In genomic region chr18:54222922-54223567, GRCh38 we compare ENCODE assay signal across 8 cellular contexts. TPM values are rescaled to one million over a fixed set of nuclear protein-coding genes. Genes with fewer than 3 reads are reported as not detected.
A peak's percentile ranks its signal among the peaks of the same experiment; 100 is the strongest.
DNase-seq lines count a peak whose midpoint lies in the region; ATAC-seq and TF ChIP-seq lines count a peak whose summit lies in the region.

No MANE protein-coding gene starts in this region.

- POLR2A ChIA-PET in PC-3 (lab: Charles Lee; ENCODE audit: unreplicated experiment) = interaction anchor here (0.6 kb wide), 4 partner anchors 27 to 133 kb away, joined by 3 to 4 read pairs (median 4); no protein-coding TSS in a partner anchor

- TF ChIP-seq POLR2A in transverse colon (IDR thresholded peaks at IDR 0.05) = no peak

- WGBS in mesodermal cell (ENCODE audit: insufficient coverage in 2 of 2), 2 experiments = 40 to 74% methylated on average over 1 to 3 of the region's 5 CpGs
- WGBS in transverse colon (ENCODE audit: low coverage in 1 of 2), 2 donors = 2 to 11% methylated on average over 5 of the region's 5 CpGs

- intact Hi-C loops in PC-3 (cut with micrococcal nuclease) (loop anchor here (1.0 to 10.0 kb wide), 4 partner anchors 16 to 132 kb away; partner anchors contain the start of genes C18orf54 and STARD6), transverse colon (cut with DNase I; ENCODE audit: low total_unique reads) (no loop called here)

- H3K9me2 ChIP-seq in PC-3 (replicated peaks; ENCODE audit: low read length) = no peaks in the 10 kb centered on the region

- H3K9me3 ChIP-seq in PC-3 (ENCODE audit: low read length) = no peaks in the 10 kb centered on the region
- no peaks in the 10 kb centered on the region for H3K9me3 ChIP-seq in mesodermal cell (ENCODE audit: control insufficient read depth, low read length)
- H3K9me3 ChIP-seq in transverse colon = no peaks in the 10 kb centered on the region

- peak overlapping the region; percentile 84 for H3K4me2 ChIP-seq in PC-3 (ENCODE audit: low read length)

- ATAC-seq in GM18517 (IDR thresholded peaks at IDR 0.05; ENCODE audit: unreplicated experiment) (peak; percentile 48), HG02981 (IDR thresholded peaks at IDR 0.05; ENCODE audit: unreplicated experiment) (peak; percentile 31), PC-3 (peak; percentile 2; the same call in 1 of the 2 replicates)

- TF ChIP-seq EP300 in transverse colon (IDR thresholded peaks at IDR 0.05; ENCODE audit: low read depth) = no peak

- H3K4me3 ChIP-seq in ACC112 (ENCODE audit: low read depth, low read length) (peak overlapping the region; percentile 99), PC-3 (ENCODE audit: low read length) (peak overlapping the region; percentile 71), astrocyte of the spinal cord (ENCODE audit: low read depth, low read length) (peak overlapping the region; percentile 85), mesodermal cell (ENCODE audit: extremely low read depth, insufficient read depth, low read length, poor library complexity, severe bottlenecking) (peak overlapping the region; percentile 66), transverse colon (peak overlapping the region; percentile 53 to 84 (median 80))

- CTCF ChIA-PET in PC-3 (lab: Charles Lee) = interaction anchor here (0.5 to 1.7 kb wide), 4 partner anchors 48 to 108 kb away, joined by 3 to 15 read pairs (median 5); no protein-coding TSS in a partner anchor

- H3K36me3 ChIP-seq in ACC112 (ENCODE audit: insufficient read depth, low read length) = peaks cover 6% of the 10 kb centered on the region; the same call in 1 of the 2 replicates
- H3K36me3 ChIP-seq in PC-3 (ENCODE audit: low read depth, low read length) = no peaks in the 10 kb centered on the region
- peaks cover 8% of the 10 kb centered on the region for H3K36me3 ChIP-seq in mesodermal cell (ENCODE audit: control insufficient read depth, insufficient read depth, low read length)
- H3K36me3 ChIP-seq in transverse colon = no peaks in the 10 kb centered on the region

- H4K20me1 ChIP-seq in PC-3 (ENCODE audit: low read length) = peaks cover 39% of the 10 kb centered on the region

- no peaks in the 10 kb centered on the region for H3F3A ChIP-seq in PC-3 (ENCODE audit: low read length, unreplicated experiment)

- in situ Hi-C loops in astrocyte of the spinal cord (cut with HindIII; ENCODE audit: low sequenced_read_pairs) (no loop called here), transverse colon (cut with MboI; ENCODE audit: low pct_ligation_motif_present in 1 of 4, low pct_unique_long_range_greater_than_20kb in 1 of 4, low sequenced_read_pairs in 3 of 4) (no loop called here)

- peaks cover 23% of the 10 kb centered on the region for H3K4me1 ChIP-seq in ACC112 (ENCODE audit: control insufficient read depth, insufficient read depth, low read length, unreplicated experiment)
- peaks cover 23% of the 10 kb centered on the region for H3K4me1 ChIP-seq in PC-3 (ENCODE audit: insufficient read depth, low read length)
- H3K4me1 ChIP-seq in mesodermal cell (ENCODE audit: control insufficient read depth, insufficient read depth, low read length, poor library complexity, severe bottlenecking) = peaks cover 7% of the 10 kb centered on the region
- H3K4me1 ChIP-seq in transverse colon = peaks cover 20 to 45% (median 32%) of the 10 kb centered on the region in 4 donors

- H2AFZ ChIP-seq in ACC112 (ENCODE audit: low read length, unreplicated experiment) (no peak overlapping the region), PC-3 (ENCODE audit: low read length) (no peak overlapping the region)

- TF ChIP-seq CTCF in PC-3 (conservative IDR thresholded peaks at IDR 0.05; ENCODE audit: low read depth, low read length) (peak; percentile 50; the same call in 1 of the 2 replicates), astrocyte of the spinal cord (IDR thresholded peaks at IDR 0.05; ENCODE audit: low read depth, low read length) (no peak), transverse colon (IDR thresholded peaks at IDR 0.05) (peak in 1 of 5 experiments; percentile 5)

- BruUV-seq in PC-3 (replicated peaks; lab: Mats Ljungman, UMichigan) = TSS peak; percentile 42

- H3K27me3 ChIP-seq in ACC112 (ENCODE audit: insufficient read depth, low read length) = no peaks in the 10 kb centered on the region
- H3K27me3 ChIP-seq in PC-3 (ENCODE audit: low read length) = no peaks in the 10 kb centered on the region
- H3K27me3 ChIP-seq in transverse colon = no peaks in the 10 kb centered on the region

- peaks cover 58% of the 10 kb centered on the region for H3K79me2 ChIP-seq in ACC112 (ENCODE audit: control insufficient read depth, insufficient read depth, low read length, unreplicated experiment)
- peaks cover 59% of the 10 kb centered on the region for H3K79me2 ChIP-seq in PC-3 (ENCODE audit: low read length)

- H3K27ac ChIP-seq in ACC112 (ENCODE audit: low read depth, low read length) = no peak overlapping the region
- peak overlapping the region; percentile 45 for H3K27ac ChIP-seq in PC-3 (ENCODE audit: low read length)
- no peak overlapping the region for H3K27ac ChIP-seq in mesodermal cell (ENCODE audit: low read depth, low read length, severe bottlenecking)
- H3K27ac ChIP-seq in transverse colon = peak overlapping the region; percentile 85 to 95 (median 92)

- no peak for DNase-seq in PC-3
- DNase-seq in astrocyte of the spinal cord (ENCODE audit: low read depth, low spot score) = no peak
- DNase-seq in transverse colon = no peak
- no peak for DNase-seq in amygdala (lab: John Stamatoyannopoulos, UW)

- H3K9ac ChIP-seq in PC-3 (ENCODE audit: low read length) = peak overlapping the region; percentile 74

RNA-seq across cellular contexts. Expression of gene MBD2, which starts 1.4 kb away (rescaled TPM):
- total RNA-seq in PC-3 (2014; rRNA removed) (31.9 and 37.0 TPM in 2 replicates), transverse colon (10 to 100 TPM; 26.9 to 62.1 (median 35.9) TPM)
- polyA plus RNA-seq in mesodermal cell (2013, experiment 1 of 2) = 31.8 TPM
- polyA plus RNA-seq in mesodermal cell (2013, experiment 2 of 2) = 43.1 TPM

RNA-seq across cellular contexts. Expression of gene POLI, which starts 46.3 kb away (rescaled TPM):
- total RNA-seq in PC-3 (2014; rRNA removed) = 6.3 and 9.9 TPM in 2 replicates
- polyA plus RNA-seq in mesodermal cell (2013, experiment 1 of 2) = 30.3 TPM
- polyA plus RNA-seq in mesodermal cell (2013, experiment 2 of 2) = 33.5 TPM
- 10 to 100 TPM in 3 of 4 donors, 1 to 10 TPM in 1; 5.2 to 29.7 (median 15.9) TPM for total RNA-seq in transverse colon

Comparison
In these comparisons a context has a peak if more than half of its experiments do, and no peak if none do; other contexts are left out.
1. H3K27ac ChIP-seq: peak in PC-3 (single experiment) and transverse colon (4 of 4); none in ACC112 (single experiment) and mesodermal cell (single experiment).
2. Peak in every context shown above with its lines, with median percentiles within 50 percentile points of each other: H3K4me3 ChIP-seq and ATAC-seq.